ENCODE assay signal across 14 cellular contexts in genomic region chr1:91742848-91743292, GRCh38.
DNase-seq lines count a peak whose midpoint lies in the region; ATAC-seq and TF ChIP-seq lines count a peak whose summit lies in the region.
"Had no signal": no experiment of that assay in that cellular context is flagged by ENCODE, and none has a peak within 500 bp of the region (broad histone marks: within the 10 kb centered on the region; RNA-seq: fewer than 3 reads in every experiment).

No MANE protein-coding gene starts in this region.

- H3K27me3 Mint-ChIP-seq in nephron (ENCODE audit: low read depth): no peaks in the 10 kb centered on the region
- H3K27me3 Mint-ChIP-seq: activated CD4-positive, alpha-beta T cell treated with anti-CD3 and anti-CD28 coated beads, Interleukin-2, amount 10 ng/mL, durations not matched to agents 24 days and 14 days had no signal

- peak overlapping the region in 2 of 3 experiments; percentile 27 to 50 for H3K4me3 Mint-ChIP-seq in nephron
- H3K4me3 Mint-ChIP-seq: activated CD4-positive, alpha-beta T cell treated with anti-CD3 and anti-CD28 coated beads, Interleukin-2, amount 10 ng/mL, durations not matched to agents 24 days and 14 days; CD14-positive monocyte had no signal

- peak overlapping the region; percentile 89 to 96 (median 93) for H3K27ac Mint-ChIP-seq in nephron
- H3K27ac Mint-ChIP-seq: activated CD4-positive, alpha-beta T cell treated with anti-CD3 and anti-CD28 coated beads, Interleukin-2, amount 10 ng/mL, durations not matched to agents 24 days and 14 days; CD14-positive monocyte had no signal

- no peak for TF ChIP-seq CTCF in nephron (IDR thresholded peaks at IDR 0.05; ENCODE audit: unreplicated experiment in 3 of 3)

- no peak for ATAC-seq in GM19035 (IDR thresholded peaks at IDR 0.05; ENCODE audit: unreplicated experiment)
- ATAC-seq: GM12878 had no signal

- peaks cover 61% of the 10 kb centered on the region for H3K4me1 Mint-ChIP-seq in nephron
- H3K4me1 Mint-ChIP-seq: CD14-positive monocyte had no signal

- H3K27ac ChIP-seq in epithelial cell of prostate: no peak overlapping the region

- peaks cover 16% of the 10 kb centered on the region for H3K9me3 Mint-ChIP-seq in nephron

- DNase-seq in DMS79 (lab: John Stamatoyannopoulos, UW) (peak; percentile 72), NCI-H2196 treated with DMSO at 0.1 percent for 48 hours (lab: John Stamatoyannopoulos, UW; ENCODE audit: unreplicated experiment) (peak; percentile 83), epithelial cell of prostate (ENCODE audit: low read depth, low spot score) (peak; percentile 26), hepatic stellate cell (ENCODE audit: low spot score) (no peak), NCI-H748 treated with DMSO at 0.1 percent for 48 hours (lab: John Stamatoyannopoulos, UW) (no peak), superior temporal gyrus (ENCODE audit: extremely low spot score) (no peak)
- DNase-seq: activated CD4-positive, alpha-beta T cell treated with anti-CD3 and anti-CD28 coated beads, Interleukin-2, amount 10 ng/mL, durations not matched to agents 24 days and 14 days; amygdala; NCI-H1436; SIG-M5 had no signal

- H3K36me3 Mint-ChIP-seq in nephron (ENCODE audit: low read depth): peaks cover 65% of the 10 kb centered on the region
- H3K36me3 Mint-ChIP-seq: CD14-positive monocyte had no signal

Comparison
In these comparisons a context has a peak if more than half of its experiments do, and no peak if none do; other contexts are left out.
1. DNase-seq: peak in DMS79 (single experiment), NCI-H2196 treated with DMSO at 0.1 percent for 48 hours (single experiment) and epithelial cell of prostate (single experiment); none in hepatic stellate cell (single experiment), NCI-H748 treated with DMSO at 0.1 percent for 48 hours (single experiment) and superior temporal gyrus (single experiment).